28 cellular contexts compared by ENCODE assay signal in the genomic region with DNA sequence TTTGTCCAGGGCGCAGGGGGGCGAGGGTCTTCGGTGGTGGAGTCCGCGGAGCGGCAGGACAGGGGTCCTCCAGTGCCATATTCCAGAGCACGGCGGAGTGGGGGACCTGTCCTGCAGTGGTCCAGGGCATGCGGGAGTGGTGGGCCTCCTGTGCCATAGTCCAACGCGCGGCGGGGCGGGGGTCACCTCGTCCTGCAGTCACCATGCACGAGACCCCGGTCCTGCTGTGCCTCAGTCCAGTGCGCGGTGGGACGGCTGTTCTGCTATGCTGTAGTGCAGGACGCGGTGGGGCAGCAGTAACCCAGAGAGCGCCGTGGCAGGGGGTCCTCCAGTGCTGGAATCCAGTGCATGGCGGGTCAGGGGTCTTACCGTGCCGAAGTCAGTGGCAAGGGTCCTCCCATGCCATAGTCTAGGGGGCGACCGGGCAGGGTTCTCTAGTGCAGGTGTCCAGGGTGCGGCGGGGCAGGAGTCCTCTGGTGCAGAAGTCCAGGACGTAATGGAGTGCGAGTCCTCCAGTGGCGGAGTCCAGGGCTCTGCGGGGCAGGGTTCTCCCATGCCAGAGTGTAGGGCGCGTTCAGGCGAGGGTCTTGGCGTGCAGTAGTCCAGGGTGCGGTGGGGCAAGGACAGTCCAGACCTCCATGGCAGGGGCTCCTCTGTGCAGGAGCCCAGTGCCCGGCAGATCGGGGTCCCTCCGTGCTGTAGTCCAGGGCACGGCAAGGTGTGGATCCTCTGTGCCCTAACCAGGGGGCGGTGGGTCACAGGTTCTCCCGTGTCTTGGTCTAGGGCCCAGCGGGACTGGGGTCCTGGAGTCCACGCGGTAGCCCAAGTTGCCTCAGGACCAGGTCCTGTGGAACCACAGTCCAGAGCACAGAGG.
"Had no signal": no experiment of that assay in that cellular context is flagged by ENCODE, and none has a peak within 500 bp of the region (broad histone marks: within the 10 kb centered on the region; RNA-seq: fewer than 3 reads in every experiment).

No MANE protein-coding gene starts in this region.

- H3K27ac ChIP-seq: brain microvascular endothelial cell, esophagus muscularis mucosa, gastroesophageal sphincter had no signal

- H3K4me1 ChIP-seq: gastroesophageal sphincter had no signal

- DNase-seq: activated CD4-positive, alpha-beta T cell treated with anti-CD3 and anti-CD28 coated beads for 36 hours; activated CD4-positive, alpha-beta T cell treated with anti-CD3 and anti-CD28 coated beads, Interleukin-2, amount 10 ng/mL, durations not matched to agents 7 days and 5 days; activated CD4-positive, alpha-beta T cell treated with anti-CD3 and anti-CD28 coated beads, Interleukin-2, amount 50 U/mL, for 4 hours; activated CD4-positive, CD25-positive, alpha-beta regulatory T cell; activated CD4-positive, CD25-positive, alpha-beta regulatory T cell treated with anti-CD3 and anti-CD28 coated beads, Interleukin-2, amount 50 U/mL, for 72 hours; activated CD8-positive, alpha-beta memory T cell treated with anti-CD3 and anti-CD28 coated beads for 24 hours; activated CD8-positive, alpha-beta T cell treated with anti-CD3 and anti-CD28 coated beads for 36 hours; activated effector memory CD4-positive, alpha-beta T cell treated with Interleukin-2 at 50 U/mL for 16 hours; activated gamma-delta T cell treated with Interleukin-2 at 50 U/mL for 16 hours; activated naive CD4-positive, alpha-beta T cell treated with anti-CD3 and anti-CD28 coated beads, Interleukin-2, amount 50 U/mL, for 16 hours; activated naive CD4-positive, alpha-beta T cell treated with Interleukin-2 at 50 U/mL for 16 hours; activated T-cell treated with anti-CD3 and anti-CD28 coated beads, Interleukin-2, amount 50 U/mL, for 4 hours; amniotic stem cell; anterior cingulate cortex; brain microvascular endothelial cell; cortex of kidney; dermis blood vessel endothelial cell; effector CD4-positive, alpha-beta T cell; effector memory CD8-positive, alpha-beta T cell; erythroblast; foreskin melanocyte; T-helper 2 cell had no signal

- H3K36me3 ChIP-seq: brain microvascular endothelial cell, esophagus muscularis mucosa, gastroesophageal sphincter had no signal

- H3K27me3 ChIP-seq: brain microvascular endothelial cell had no signal

- H3K9me3 ChIP-seq: esophagus muscularis mucosa, gastroesophageal sphincter had no signal

- FAIRE-seq: astrocyte, bronchial epithelial cell, colon had no signal

- ATAC-seq: activated CD4-positive, alpha-beta T cell treated with anti-CD3 and anti-CD28 coated beads for 36 hours; activated CD8-positive, alpha-beta T cell treated with anti-CD3 and anti-CD28 coated beads for 36 hours; activated T-helper 17 cell treated with anti-CD3 and anti-CD28 coated beads, Interleukin-2, amount 50 U/mL, for 72 hours; effector memory CD8-positive, alpha-beta T cell; gastroesophageal sphincter had no signal

- H3K4me3 ChIP-seq: esophagus muscularis mucosa, gastroesophageal sphincter had no signal
